ENCODE assay signal across 8 cellular contexts in the genomic region with DNA sequence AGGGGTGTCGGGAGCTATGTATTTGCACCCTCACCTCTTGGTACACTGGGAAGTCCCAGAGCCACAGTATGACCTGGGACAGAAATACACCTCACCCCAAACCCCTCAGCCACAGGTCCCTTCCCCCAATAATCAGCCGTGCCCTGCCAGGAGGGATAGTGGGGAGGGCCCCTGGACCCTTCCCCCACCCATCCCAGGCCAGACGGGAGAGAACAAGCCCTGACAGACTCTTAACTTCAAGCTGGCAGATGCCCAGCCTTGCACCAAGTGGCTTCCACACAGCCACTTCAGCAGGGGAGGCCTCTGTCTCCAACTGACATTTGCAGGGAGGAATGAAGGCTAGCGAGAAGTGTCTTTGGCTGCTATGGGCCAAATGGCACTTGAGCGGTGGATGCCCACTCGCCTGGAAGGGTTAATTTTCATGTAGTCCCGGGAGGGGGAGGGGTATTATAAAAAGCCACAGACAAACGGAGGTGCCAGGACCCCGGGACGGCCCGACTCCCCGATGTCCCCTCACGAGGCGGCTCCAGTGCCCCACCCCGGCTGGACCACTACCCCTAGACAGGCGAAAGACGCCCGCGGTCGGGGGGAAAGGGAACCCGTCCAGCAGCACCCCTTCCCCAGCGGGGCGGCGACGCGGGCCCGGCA. TPM values are rescaled to one million over a fixed set of nuclear protein-coding genes. Genes with fewer than 3 reads are reported as not detected.
DNase-seq lines count a peak whose midpoint lies in the region; ATAC-seq and TF ChIP-seq lines count a peak whose summit lies in the region.

No MANE protein-coding gene starts in this region.

- H3K9me3 ChIP-seq in vagina, result no peaks in the 10 kb centered on the region

- peak; percentile 31 for DNase-seq in CD14-positive monocyte (ENCODE audit: low spot score)
- DNase-seq in NCI-H2029 treated with DMSO at 0.1 percent for 48 hours (lab: John Stamatoyannopoulos, UW), result peak; percentile 36
- no peak for DNase-seq in dorsolateral prefrontal cortex
- no peak for DNase-seq in memory B cell (ENCODE audit: low spot score in 2 of 2)
- DNase-seq in vagina (ENCODE audit: extremely low spot score in 2 of 2), result no peak
- no peak for DNase-seq in OCI-M1 (lab: John Stamatoyannopoulos, UW)
- no peak for DNase-seq in ureter (ENCODE audit: low spot score)
- no peak for DNase-seq in RKO (ENCODE audit: low spot score)

- TF ChIP-seq CTCF in CD14-positive monocyte (IDR thresholded peaks at IDR 0.05) (no peak), dorsolateral prefrontal cortex (IDR thresholded peaks at IDR 0.05 in 54 of 56, conservative IDR thresholded peaks at IDR 0.05 in 2 of 56; ENCODE audit: low read depth in 1 of 56, partially characterized antibody in 56 of 56) (no peak), vagina (IDR thresholded peaks at IDR 0.05) (no peak)

- H3K4me3 Mint-ChIP-seq in CD14-positive monocyte (peak overlapping the region; percentile 61 to 82), memory B cell (peak overlapping the region; percentile 46)

- TF ChIP-seq POLR2A in vagina (IDR thresholded peaks at IDR 0.05), result no peak

- peak overlapping the region in 49 of 59 donors; percentile 1 to 95 (median 75) for H3K27ac ChIP-seq in dorsolateral prefrontal cortex
- peak overlapping the region; percentile 91 for H3K27ac ChIP-seq in vagina

- H3K27me3 ChIP-seq in dorsolateral prefrontal cortex, result no peaks in the 10 kb centered on the region
- no peaks in the 10 kb centered on the region for H3K27me3 ChIP-seq in vagina

- H3K36me3 Mint-ChIP-seq in CD14-positive monocyte (peaks cover 4 to 9% of the 10 kb centered on the region in 2 donors), memory B cell (no peaks in the 10 kb centered on the region)

- H3K9me3 Mint-ChIP-seq in CD14-positive monocyte (peaks cover 0 to 12% (median 8%) of the 10 kb centered on the region in 7 donors), memory B cell (no peaks in the 10 kb centered on the region)

- no peak overlapping the region for H3K27ac Mint-ChIP-seq in CD14-positive monocyte
- H3K27ac Mint-ChIP-seq in memory B cell, result no peak overlapping the region

- no peaks in the 10 kb centered on the region for H3K36me3 ChIP-seq in vagina

- H3K4me3 ChIP-seq in dorsolateral prefrontal cortex (peak overlapping the region; percentile 33 to 85 (median 71)), vagina (peak overlapping the region; percentile 67 to 83)

- intact Hi-C loops in CD14-positive monocyte (cut with micrococcal nuclease), result no loop called here
- intact Hi-C loops in dorsolateral prefrontal cortex (cut with DNase I), result no loop called here
- intact Hi-C loops in vagina (cut with DNase I), result no loop called here

- H3K4me1 Mint-ChIP-seq in CD14-positive monocyte (peaks cover 19% of the 10 kb centered on the region), memory B cell (peaks cover 9% of the 10 kb centered on the region)

- peaks cover 26 to 43% (median 38%) of the 10 kb centered on the region in 3 donors for H3K27me3 Mint-ChIP-seq in CD14-positive monocyte (ENCODE audit: low read depth in 3 of 3)
- peaks cover 16% of the 10 kb centered on the region for H3K27me3 Mint-ChIP-seq in memory B cell

- ATAC-seq in memory B cell (ENCODE audit: low read depth), result no peak

- peaks cover 32% of the 10 kb centered on the region for H3K4me1 ChIP-seq in vagina

RNA-seq across cellular contexts. Expression of a gene that starts 0.5 kb away (rescaled TPM):
- polyA plus RNA-seq in CD14-positive monocyte, result under 1 TPM in 1 of 2 donors, not detected in 1; 0.05 TPM
- total RNA-seq in dorsolateral prefrontal cortex, result 1 to 10 TPM; 2.0 to 9.9 (median 5.5) TPM
- 13.0 TPM for total RNA-seq in vagina
- total RNA-seq in ureter, result 6.4 TPM

RNA-seq across cellular contexts. Expression of a gene that starts 51.1 kb away (rescaled TPM):
- 100 to 1,000 TPM; 274 to 307 TPM for polyA plus RNA-seq in CD14-positive monocyte
- 100 to 1,000 TPM; 115 to 177 (median 148) TPM for total RNA-seq in dorsolateral prefrontal cortex
- total RNA-seq in vagina, result 80.3 TPM
- total RNA-seq in ureter, result 213 TPM

RNA-seq across cellular contexts. Expression of a gene that starts 51.7 kb away (rescaled TPM):
- 10 to 100 TPM; 83.3 to 85.6 TPM for polyA plus RNA-seq in CD14-positive monocyte
- total RNA-seq in dorsolateral prefrontal cortex (10 to 100 TPM; 31.6 to 70.6 (median 46.7) TPM), vagina (17.4 TPM), ureter (48.8 TPM)

Comparison
In these comparisons a context has a peak if more than half of its experiments do, and no peak if none do; other contexts are left out.
1. DNase-seq: peak in CD14-positive monocyte (single experiment) and NCI-H2029 treated with DMSO at 0.1 percent for 48 hours (single experiment); none in dorsolateral prefrontal cortex (0 of 10), memory B cell (0 of 2), vagina (0 of 2), OCI-M1 (single experiment), ureter (single experiment) and RKO (single experiment).